10 cellular contexts compared by ENCODE assay signal in genomic region chr14:105166571-105167302, GRCh38. TPM values are rescaled to one million over a fixed set of nuclear protein-coding genes. Genes with fewer than 3 reads are reported as not detected.
DNase-seq lines count a peak whose midpoint lies in the region; ATAC-seq, FAIRE-seq and TF ChIP-seq lines count a peak whose summit lies in the region.
"Had no signal": no experiment of that assay in that cellular context is flagged by ENCODE, and none has a peak within 500 bp of the region (broad histone marks: within the 10 kb centered on the region; RNA-seq: fewer than 3 reads in every experiment).

No MANE protein-coding gene starts in this region.

- no peaks in the 10 kb centered on the region for H3K9me3 ChIP-seq in astrocyte (ENCODE audit: insufficient read depth, low read depth, low read length)
- no peaks in the 10 kb centered on the region for H3K9me3 ChIP-seq in left lung

- intact Hi-C loops in left lung (cut with DNase I), result no loop called here

- no peak overlapping the region for H3K9ac ChIP-seq in astrocyte (ENCODE audit: low read length)

- H3K27me3 Mint-ChIP-seq in astrocyte (ENCODE audit: low read depth, unreplicated experiment), result peaks cover 17% of the 10 kb centered on the region
- H3K27me3 Mint-ChIP-seq in nephron progenitor cell (ENCODE audit: low read depth, poor library complexity), result peaks cover 40% of the 10 kb centered on the region

- H3K4me3 ChIP-seq in LNCaP clone FGC (ENCODE audit: low read depth, low read length) (peak overlapping the region; percentile 62), astrocyte (ENCODE audit: insufficient read depth, low read depth, low read length) (no peak overlapping the region), left lung (peak overlapping the region in 1 of 2 donors; percentile 25)

- H3K4me1 Mint-ChIP-seq in astrocyte (ENCODE audit: low read depth, unreplicated experiment) (no peaks in the 10 kb centered on the region), nephron progenitor cell (peaks cover 43% of the 10 kb centered on the region)

- H3K79me2 ChIP-seq in astrocyte (ENCODE audit: insufficient read depth, low read length), result no peaks in the 10 kb centered on the region

- ATAC-seq in left lung (no peak), HG03039 (IDR thresholded peaks at IDR 0.05; ENCODE audit: unreplicated experiment) (no peak)

- H3K36me3 Mint-ChIP-seq in astrocyte (ENCODE audit: low read depth, unreplicated experiment) (no peaks in the 10 kb centered on the region), nephron progenitor cell (ENCODE audit: low read depth) (no peaks in the 10 kb centered on the region)

- no peak overlapping the region for H3K27ac ChIP-seq in astrocyte (ENCODE audit: low read depth, low read length)
- H3K27ac ChIP-seq in left lung, result no peak overlapping the region

- peaks cover 17% of the 10 kb centered on the region for H4K20me1 ChIP-seq in astrocyte (ENCODE audit: insufficient read depth, low read length)

- no peaks in the 10 kb centered on the region for H3K9me3 Mint-ChIP-seq in astrocyte (ENCODE audit: unreplicated experiment)
- no peaks in the 10 kb centered on the region for H3K9me3 Mint-ChIP-seq in nephron progenitor cell

- H3K27me3 ChIP-seq in astrocyte (ENCODE audit: insufficient read depth, low read length) (peaks cover 17% of the 10 kb centered on the region), left lung (peaks cover 0 to 52% of the 10 kb centered on the region in 2 donors)

- H3K4me3 Mint-ChIP-seq in astrocyte (ENCODE audit: unreplicated experiment), result peak overlapping the region; percentile 22
- H3K4me3 Mint-ChIP-seq in nephron progenitor cell, result peak overlapping the region; percentile 40

- TF ChIP-seq CTCF in LNCaP clone FGC (IDR thresholded peaks at IDR 0.05; ENCODE audit: control insufficient read depth, extremely low read depth, insufficient read depth), result no peak
- TF ChIP-seq CTCF in astrocyte (IDR thresholded peaks at IDR 0.05; ENCODE audit: insufficient read depth, low read depth, low read length), result no peak
- no peak for TF ChIP-seq CTCF in nephron progenitor cell (IDR thresholded peaks at IDR 0.05)
- no peak for TF ChIP-seq CTCF in left lung (IDR thresholded peaks at IDR 0.05)

- H3K4me2 ChIP-seq in astrocyte (ENCODE audit: low read length), result peak overlapping the region; percentile 66

- H3K27ac Mint-ChIP-seq in astrocyte (ENCODE audit: unreplicated experiment) (no peak overlapping the region), nephron progenitor cell (no peak overlapping the region)

- H2AFZ ChIP-seq in astrocyte (ENCODE audit: low read depth, low read length), result no peak overlapping the region

- DNase-seq in DMS53 (lab: John Stamatoyannopoulos, UW) (peak; percentile 22), DMS53 treated with DMSO at 0.1 percent for 48 hours (lab: John Stamatoyannopoulos, UW; ENCODE audit: unreplicated experiment) (no peak), LNCaP clone FGC (ENCODE audit: low read depth) (no peak), astrocyte (ENCODE audit: low read depth) (no peak), nephron progenitor cell (no peak), AML-193 (lab: John Stamatoyannopoulos, UW) (no peak), left lung (no peak)
- DNase-seq: Kasumi-1, NCI-H510A had no signal

- H3K36me3 ChIP-seq in astrocyte (ENCODE audit: insufficient read depth, low read length), result no peaks in the 10 kb centered on the region
- no peaks in the 10 kb centered on the region for H3K36me3 ChIP-seq in left lung

- FAIRE-seq in astrocyte (lab: Jason Lieb, UNC), result no peak

- H3K4me1 ChIP-seq in astrocyte (ENCODE audit: insufficient read depth, low read length) (peaks cover 4% of the 10 kb centered on the region), left lung (peaks cover 16 to 36% of the 10 kb centered on the region in 2 donors)

RNA-seq across cellular contexts. Expression of gene JAG2, which starts 1.8 kb away (rescaled TPM):
- 5.8 and 6.6 TPM in 2 replicates for total RNA-seq in astrocyte
- 10 to 100 TPM; 32.0 to 34.2 TPM for total RNA-seq in left lung

RNA-seq across cellular contexts. Expression of gene NUDT14, which starts 14.4 kb away (rescaled TPM):
- total RNA-seq in astrocyte, result 11.9 and 17.5 TPM in 2 replicates
- total RNA-seq in left lung, result 10 to 100 TPM; 52.5 to 77.5 TPM
